In genomic region chr5:66889524-66889923, GRCh38 we compare ENCODE assay signal across 31 cellular contexts.
"Had no signal": no experiment of that assay in that cellular context is flagged by ENCODE, and none has a peak within 500 bp of the region (broad histone marks: within the 10 kb centered on the region; RNA-seq: fewer than 3 reads in every experiment).

No MANE protein-coding gene starts in this region.

- H3K36me3 ChIP-seq: ascending aorta, cardiac muscle cell, lower lobe of right lung, right lobe of liver, vagina, WERI-Rb-1 had no signal

- H3K9me3 Mint-ChIP-seq: activated naive CD4-positive, alpha-beta T cell treated with anti-CD3 and anti-CD28 coated beads for 36 hours; activated naive CD8-positive, alpha-beta T cell treated with anti-CD3 and anti-CD28 coated beads for 36 hours; activated T-helper 1 cell treated with anti-CD3 and anti-CD28 coated beads, Interleukin-12 subunit alpha, Interleukin-12 subunit beta, Interleukin-2, Interleukin-4 antibody, amounts not matched to agents 30 ng/mL and 10 ng/mL and 1 ng/mL, durations not matched to agents 14 hours and 24 hours and 36 hours; brain; natural killer cell treated with Interleukin-12 subunit alpha and Interleukin-12 subunit beta and Interleukin-15 and Interleukin-18, amount 100 ng/mL, for 72 hours had no signal

- H3K27ac Mint-ChIP-seq: activated naive CD4-positive, alpha-beta T cell treated with anti-CD3 and anti-CD28 coated beads for 36 hours; activated naive CD8-positive, alpha-beta T cell treated with anti-CD3 and anti-CD28 coated beads for 36 hours; activated T-helper 1 cell treated with anti-CD3 and anti-CD28 coated beads, Interleukin-12 subunit alpha, Interleukin-12 subunit beta, Interleukin-2, Interleukin-4 antibody, amounts not matched to agents 30 ng/mL and 10 ng/mL and 1 ng/mL, durations not matched to agents 14 hours and 24 hours and 36 hours; brain; natural killer cell treated with Interleukin-12 subunit alpha and Interleukin-12 subunit beta and Interleukin-15 and Interleukin-18, amount 100 ng/mL, for 72 hours; T-helper 17 cell; type B pancreatic cell had no signal

- H3K4me3 ChIP-seq: ascending aorta, cardiac muscle cell, coronary artery, dorsolateral prefrontal cortex, lower lobe of right lung, mucosa of descending colon, right lobe of liver, skin epidermis, testis, vagina had no signal

- H3K27me3 Mint-ChIP-seq: brain had no signal

- H3K9me3 ChIP-seq: ascending aorta, lower lobe of right lung, mucosa of descending colon, right lobe of liver, testis, vagina had no signal

- H3K36me3 Mint-ChIP-seq: activated naive CD8-positive, alpha-beta T cell treated with anti-CD3 and anti-CD28 coated beads for 36 hours; brain; natural killer cell treated with Interleukin-12 subunit alpha and Interleukin-12 subunit beta and Interleukin-15 and Interleukin-18, amount 100 ng/mL, for 72 hours; type B pancreatic cell had no signal

- DNase-seq: activated CD4-positive, alpha-beta T cell treated with anti-CD3 and anti-CD28 coated beads for 48 hours; activated CD4-positive, alpha-beta T cell treated with anti-CD3 and anti-CD28 coated beads, Interleukin-2, amount 50 U/mL, for 48 hours; activated CD8-positive, alpha-beta memory T cell treated with anti-CD3 and anti-CD28 coated beads for 24 hours; activated effector memory CD4-positive, alpha-beta T cell treated with anti-CD3 and anti-CD28 coated beads, Interleukin-2, amount 50 U/mL, for 16 hours; activated naive CD4-positive, alpha-beta T cell treated with anti-CD3 and anti-CD28 coated beads for 36 hours; activated naive CD8-positive, alpha-beta T cell treated with anti-CD3 and anti-CD28 coated beads for 36 hours; activated T-cell treated with anti-CD3 and anti-CD28 coated beads, Interleukin-2, amount 50 U/mL, for 1 hour; dorsolateral prefrontal cortex; effector memory CD4-positive, alpha-beta T cell; islet precursor cell; left colon; lower lobe of right lung; mucosa of descending colon; right lobe of liver; stimulated activated CD4-positive, alpha-beta T cell treated with anti-CD3 and anti-CD28 coated beads, Interleukin-12 subunit alpha, Interleukin-12 subunit beta, amount 100 ng/mL, for 4 hours; stimulated activated CD4-positive, alpha-beta T cell treated with anti-CD3 and anti-CD28 coated beads, Interleukin-4, amount 100 ng/mL, for 1 hour; stimulated activated naive CD8-positive, alpha-beta T cell treated with anti-CD3 and anti-CD28 coated beads, Interleukin-15, Interleukin-2, amounts not matched to agents 100 U/mL and 50 U/mL, for 24 hours; T-helper 17 cell; T1000; testis; WERI-Rb-1 had no signal

- H3K4me3 Mint-ChIP-seq: activated naive CD4-positive, alpha-beta T cell treated with anti-CD3 and anti-CD28 coated beads for 36 hours; activated naive CD8-positive, alpha-beta T cell treated with anti-CD3 and anti-CD28 coated beads for 36 hours; activated T-helper 1 cell treated with anti-CD3 and anti-CD28 coated beads, Interleukin-12 subunit alpha, Interleukin-12 subunit beta, Interleukin-2, Interleukin-4 antibody, amounts not matched to agents 30 ng/mL and 10 ng/mL and 1 ng/mL, durations not matched to agents 14 hours and 24 hours and 36 hours; natural killer cell treated with Interleukin-12 subunit alpha and Interleukin-12 subunit beta and Interleukin-15 and Interleukin-18, amount 100 ng/mL, for 72 hours; T-helper 17 cell; type B pancreatic cell had no signal

- H3K27ac ChIP-seq: ascending aorta, cardiac muscle cell, coronary artery, dorsolateral prefrontal cortex, lower lobe of right lung, right lobe of liver, testis, vagina, WERI-Rb-1 had no signal

- H3K4me1 ChIP-seq: ascending aorta, right lobe of liver had no signal

- H3K27me3 ChIP-seq: ascending aorta, cardiac muscle cell, dorsolateral prefrontal cortex, right lobe of liver, testis, vagina had no signal

- ATAC-seq: activated CD4-positive, CD25-positive, alpha-beta regulatory T cell treated with anti-CD3 and anti-CD28 coated beads, Interleukin-2, amount 50 U/mL, for 24 hours; left colon; mucosa of descending colon; natural killer cell treated with Interleukin-12 subunit alpha and Interleukin-12 subunit beta and Interleukin-15 and Interleukin-18, amount 100 ng/mL, for 72 hours; right lobe of liver; stimulated activated naive CD8-positive, alpha-beta T cell treated with anti-CD3 and anti-CD28 coated beads, Interleukin-15, Interleukin-2, amounts not matched to agents 100 U/mL and 50 U/mL, for 24 hours; T-helper 17 cell had no signal
